ENCODE assay signal across 15 cellular contexts in genomic region chr16:28179354-28179753, GRCh38. TPM values are rescaled to one million over a fixed set of nuclear protein-coding genes. Genes with fewer than 3 reads are reported as not detected.
DNase-seq lines count a peak whose midpoint lies in the region; ATAC-seq and TF ChIP-seq lines count a peak whose summit lies in the region.
"Had no signal": no experiment of that assay in that cellular context is flagged by ENCODE, and none has a peak within 500 bp of the region (broad histone marks: within the 10 kb centered on the region; RNA-seq: fewer than 3 reads in every experiment).

No MANE protein-coding gene starts in this region.

- H3K9me3 ChIP-seq in T-helper 17 cell (ENCODE audit: control insufficient read depth, low read length, poor library complexity, severe bottlenecking) (no peaks in the 10 kb centered on the region), endodermal cell (ENCODE audit: control insufficient read depth, low read length) (no peaks in the 10 kb centered on the region), smooth muscle cell (replicated peaks; ENCODE audit: low read depth) (no peaks in the 10 kb centered on the region)

- H3K4me2 ChIP-seq in smooth muscle cell, result no peak overlapping the region

- H3K4me3 ChIP-seq in endodermal cell (ENCODE audit: low read length) (no peak overlapping the region), smooth muscle cell (no peak overlapping the region)

- H2AFZ ChIP-seq in smooth muscle cell (ENCODE audit: low read depth), result no peak overlapping the region

- H3K4me1 ChIP-seq in endodermal cell (ENCODE audit: control insufficient read depth, insufficient read depth, low read length) (peaks cover 4% of the 10 kb centered on the region), smooth muscle cell (ENCODE audit: low read depth) (peaks cover 9% of the 10 kb centered on the region)

- no peak for TF ChIP-seq CTCF in endodermal cell (conservative IDR thresholded peaks at IDR 0.05)
- TF ChIP-seq CTCF in smooth muscle cell (IDR thresholded peaks at IDR 0.05; ENCODE audit: borderline replicate concordance, insufficient read depth, poor library complexity, severe bottlenecking), result no peak

- WGBS in endodermal cell (ENCODE audit: insufficient coverage in 1 of 2, insufficient read length in 1 of 2), 2 experiments, result 88 to 100% methylated on average over 1 of the region's 1 CpG
- 80% methylated on average over 1 of the region's 1 CpG for WGBS in smooth muscle cell (ENCODE audit: low lambda C conversion rate)

- H3K79me2 ChIP-seq in smooth muscle cell (ENCODE audit: low read depth), result peaks cover 80% of the 10 kb centered on the region

- no peaks in the 10 kb centered on the region for H3K27me3 ChIP-seq in endodermal cell (ENCODE audit: control insufficient read depth, insufficient read depth, low read length, poor library complexity, severe bottlenecking)
- no peaks in the 10 kb centered on the region for H3K27me3 ChIP-seq in smooth muscle cell (ENCODE audit: low read depth)

- DNase-seq in activated T-cell treated with anti-CD3 and anti-CD28 coated beads, Interleukin-2, amount 50 U/mL, for 72 hours, result peak in 1 of 2 donors; percentile 19
- no peak for DNase-seq in activated T-cell treated with anti-CD3 and anti-CD28 coated beads for 4 hours
- DNase-seq in T-helper 17 cell, result no peak
- no peak for DNase-seq in endodermal cell
- DNase-seq in smooth muscle cell (lab: John Stamatoyannopoulos, UW; ENCODE audit: unreplicated experiment), result no peak
- no peak for DNase-seq in NCI-H748 (lab: John Stamatoyannopoulos, UW; ENCODE audit: unreplicated experiment)
- DNase-seq: DMS153, foreskin fibroblast, mesendoderm, NCI-H1105, occipital lobe, small intestine had no signal

- peak overlapping the region; percentile 82 for H3K27ac Mint-ChIP-seq in activated T-cell treated with anti-CD3 and anti-CD28 coated beads, Interleukin-2, amount 50 U/mL, for 72 hours
- H3K27ac Mint-ChIP-seq in T-helper 17 cell (peak overlapping the region; percentile 94), endodermal cell (peak overlapping the region; percentile 22)
- peak overlapping the region; percentile 74 for H3K27ac Mint-ChIP-seq in stimulated activated naive CD8-positive, alpha-beta T cell treated with anti-CD3 and anti-CD28 coated beads, Interleukin-15, Interleukin-2, amounts not matched to agents 100 ng/mL and 50 ng/mL, for 24 hours

- H3K36me3 Mint-ChIP-seq in activated T-cell treated with anti-CD3 and anti-CD28 coated beads, Interleukin-2, amount 50 U/mL, for 72 hours (ENCODE audit: insufficient read depth in 2 of 2), result peaks cover 15 to 39% of the 10 kb centered on the region in 2 donors
- H3K36me3 Mint-ChIP-seq in T-helper 17 cell (ENCODE audit: low read depth) (peaks cover 18% of the 10 kb centered on the region), endodermal cell (ENCODE audit: low read depth) (peaks cover 46% of the 10 kb centered on the region)
- H3K36me3 Mint-ChIP-seq in stimulated activated naive CD8-positive, alpha-beta T cell treated with anti-CD3 and anti-CD28 coated beads, Interleukin-15, Interleukin-2, amounts not matched to agents 100 ng/mL and 50 ng/mL, for 24 hours (ENCODE audit: low read depth), result peaks cover 81% of the 10 kb centered on the region

- H3K27ac ChIP-seq in endodermal cell (ENCODE audit: low read depth, low read length), result no peak overlapping the region
- no peak overlapping the region for H3K27ac ChIP-seq in smooth muscle cell (ENCODE audit: low read depth)
- H3K27ac ChIP-seq: VCaP had no signal

- peaks cover 10% of the 10 kb centered on the region for H3F3A ChIP-seq in smooth muscle cell (ENCODE audit: low read depth)

- peaks cover 97% of the 10 kb centered on the region for H4K20me1 ChIP-seq in smooth muscle cell (ENCODE audit: low read depth)

- H3K36me3 ChIP-seq in endodermal cell (ENCODE audit: control insufficient read depth, insufficient read depth, low read length) (peaks cover 23% of the 10 kb centered on the region), smooth muscle cell (ENCODE audit: low read depth) (peaks cover 8% of the 10 kb centered on the region)

- H3K9ac ChIP-seq in endodermal cell (ENCODE audit: extremely low read depth, low read length, poor library complexity, severe bottlenecking) (no peak overlapping the region), smooth muscle cell (ENCODE audit: low read depth) (no peak overlapping the region)

- ATAC-seq in activated T-cell treated with anti-CD3 and anti-CD28 coated beads, Interleukin-2, amount 50 U/mL, for 72 hours (replicated peaks in 1 of 2), result peak; percentile 23 to 40
- ATAC-seq in T-helper 17 cell, result no peak
- no peak for ATAC-seq in HG02981 (IDR thresholded peaks at IDR 0.05; ENCODE audit: unreplicated experiment)

- peak overlapping the region in 1 of 2 donors; percentile 47 for H3K4me3 Mint-ChIP-seq in activated T-cell treated with anti-CD3 and anti-CD28 coated beads, Interleukin-2, amount 50 U/mL, for 72 hours
- H3K4me3 Mint-ChIP-seq in T-helper 17 cell (no peak overlapping the region), endodermal cell (no peak overlapping the region)
- H3K4me3 Mint-ChIP-seq in stimulated activated naive CD8-positive, alpha-beta T cell treated with anti-CD3 and anti-CD28 coated beads, Interleukin-15, Interleukin-2, amounts not matched to agents 100 ng/mL and 50 ng/mL, for 24 hours, result peak overlapping the region; percentile 9

- H3K27me3 Mint-ChIP-seq in activated T-cell treated with anti-CD3 and anti-CD28 coated beads, Interleukin-2, amount 50 U/mL, for 72 hours (ENCODE audit: low read depth), result no peaks in the 10 kb centered on the region
- no peaks in the 10 kb centered on the region for H3K27me3 Mint-ChIP-seq in T-helper 17 cell
- no peaks in the 10 kb centered on the region for H3K27me3 Mint-ChIP-seq in endodermal cell (ENCODE audit: insufficient read depth)
- no peaks in the 10 kb centered on the region for H3K27me3 Mint-ChIP-seq in stimulated activated naive CD8-positive, alpha-beta T cell treated with anti-CD3 and anti-CD28 coated beads, Interleukin-15, Interleukin-2, amounts not matched to agents 100 ng/mL and 50 ng/mL, for 24 hours

- H3K4me1 Mint-ChIP-seq in activated T-cell treated with anti-CD3 and anti-CD28 coated beads, Interleukin-2, amount 50 U/mL, for 72 hours (ENCODE audit: low read depth), result peaks cover 79% of the 10 kb centered on the region
- H3K4me1 Mint-ChIP-seq in T-helper 17 cell (peaks cover 58% of the 10 kb centered on the region), endodermal cell (peaks cover 36% of the 10 kb centered on the region)
- H3K4me1 Mint-ChIP-seq in stimulated activated naive CD8-positive, alpha-beta T cell treated with anti-CD3 and anti-CD28 coated beads, Interleukin-15, Interleukin-2, amounts not matched to agents 100 ng/mL and 50 ng/mL, for 24 hours (ENCODE audit: low read depth), result peaks cover 81% of the 10 kb centered on the region

- peaks cover 0 to 1% of the 10 kb centered on the region in 2 donors for H3K9me3 Mint-ChIP-seq in activated T-cell treated with anti-CD3 and anti-CD28 coated beads, Interleukin-2, amount 50 U/mL, for 72 hours
- H3K9me3 Mint-ChIP-seq in endodermal cell, result peaks cover 2% of the 10 kb centered on the region
- no peaks in the 10 kb centered on the region for H3K9me3 Mint-ChIP-seq in stimulated activated naive CD8-positive, alpha-beta T cell treated with anti-CD3 and anti-CD28 coated beads, Interleukin-15, Interleukin-2, amounts not matched to agents 100 ng/mL and 50 ng/mL, for 24 hours

RNA-seq across cellular contexts. Expression of gene XPO6, which starts 32.4 kb away (rescaled TPM):
- total RNA-seq in activated T-cell treated with anti-CD3 and anti-CD28 coated beads, Interleukin-2, amount 50 U/mL, for 72 hours, result 100 to 1,000 TPM; 276 to 279 TPM
- total RNA-seq in T-helper 17 cell (100 to 1,000 TPM; 308 to 310 TPM), endodermal cell (10 to 100 TPM; 84.7 to 92.4 TPM), smooth muscle cell (49.8 and 82.1 TPM in 2 replicates)
- polyA plus RNA-seq in endodermal cell (2013, experiment 1 of 2), result 79.6 TPM
- 78.4 TPM for polyA plus RNA-seq in endodermal cell (2013, experiment 2 of 2)
- polyA plus RNA-seq in smooth muscle cell, result 39.2 and 42.1 TPM in 2 replicates

Comparison
In these comparisons a context has a peak if more than half of its experiments do, and no peak if none do; other contexts are left out.
1. ATAC-seq: peak in activated T-cell treated with anti-CD3 and anti-CD28 coated beads, Interleukin-2, amount 50 U/mL, for 72 hours (2 of 2); none in T-helper 17 cell (single experiment) and HG02981 (single experiment).
2. H3K27ac Mint-ChIP-seq: peak in every context shown above with its lines; median percentile 94 in T-helper 17 cell; 82 in activated T-cell treated with anti-CD3 and anti-CD28 coated beads, Interleukin-2, amount 50 U/mL, for 72 hours; 74 in stimulated activated naive CD8-positive, alpha-beta T cell treated with anti-CD3 and anti-CD28 coated beads, Interleukin-15, Interleukin-2, amounts not matched to agents 100 ng/mL and 50 ng/mL, for 24 hours; 22 in endodermal cell.